ENCODE assay signal across 1 cellular context in the genomic region with DNA sequence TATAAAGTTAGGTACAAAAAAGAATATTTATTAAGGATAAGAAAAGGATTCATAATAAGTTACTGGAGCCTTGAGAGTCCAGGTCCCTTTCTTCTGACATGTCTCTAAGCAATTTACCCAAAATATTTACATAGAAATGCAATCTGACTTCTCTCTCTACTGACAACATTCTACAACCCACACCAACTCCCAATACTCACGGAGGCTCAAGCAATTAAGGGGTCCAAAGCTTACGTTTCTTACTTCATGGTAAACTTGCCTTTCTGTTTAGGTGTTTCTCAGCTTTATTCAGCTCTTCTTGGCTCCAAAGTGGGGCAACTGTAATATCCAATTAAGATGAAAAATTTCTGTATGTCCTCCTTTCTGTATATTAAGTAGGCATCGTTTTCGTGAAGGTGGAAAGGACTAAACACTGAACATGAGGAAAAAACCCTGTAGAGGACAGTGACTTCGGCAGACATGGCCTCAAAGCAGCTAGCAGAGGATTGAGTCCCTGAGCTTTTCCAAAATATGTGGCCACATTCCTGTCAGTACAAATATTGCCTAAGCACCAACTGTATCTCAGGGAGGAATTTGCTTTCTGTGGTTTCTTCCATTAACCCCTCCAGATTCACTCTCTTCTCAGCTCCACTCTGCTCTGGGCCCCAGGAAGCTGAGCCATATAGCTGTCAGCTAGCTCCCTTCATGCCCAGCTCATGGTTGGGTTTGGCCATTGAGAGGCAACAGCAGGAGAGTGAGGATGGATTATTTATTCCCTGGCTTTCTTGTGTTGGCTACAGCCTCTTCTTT.
TF ChIP-seq lines count a peak whose summit lies in the region.

No MANE protein-coding gene starts in this region.

TF ChIP-seq in HepG2, 621 proteins besides CTCF, POLR2A, EP300 and RAD21 (continued from another document and continues in another):
- TF ChIP-seq, protein P1, sequence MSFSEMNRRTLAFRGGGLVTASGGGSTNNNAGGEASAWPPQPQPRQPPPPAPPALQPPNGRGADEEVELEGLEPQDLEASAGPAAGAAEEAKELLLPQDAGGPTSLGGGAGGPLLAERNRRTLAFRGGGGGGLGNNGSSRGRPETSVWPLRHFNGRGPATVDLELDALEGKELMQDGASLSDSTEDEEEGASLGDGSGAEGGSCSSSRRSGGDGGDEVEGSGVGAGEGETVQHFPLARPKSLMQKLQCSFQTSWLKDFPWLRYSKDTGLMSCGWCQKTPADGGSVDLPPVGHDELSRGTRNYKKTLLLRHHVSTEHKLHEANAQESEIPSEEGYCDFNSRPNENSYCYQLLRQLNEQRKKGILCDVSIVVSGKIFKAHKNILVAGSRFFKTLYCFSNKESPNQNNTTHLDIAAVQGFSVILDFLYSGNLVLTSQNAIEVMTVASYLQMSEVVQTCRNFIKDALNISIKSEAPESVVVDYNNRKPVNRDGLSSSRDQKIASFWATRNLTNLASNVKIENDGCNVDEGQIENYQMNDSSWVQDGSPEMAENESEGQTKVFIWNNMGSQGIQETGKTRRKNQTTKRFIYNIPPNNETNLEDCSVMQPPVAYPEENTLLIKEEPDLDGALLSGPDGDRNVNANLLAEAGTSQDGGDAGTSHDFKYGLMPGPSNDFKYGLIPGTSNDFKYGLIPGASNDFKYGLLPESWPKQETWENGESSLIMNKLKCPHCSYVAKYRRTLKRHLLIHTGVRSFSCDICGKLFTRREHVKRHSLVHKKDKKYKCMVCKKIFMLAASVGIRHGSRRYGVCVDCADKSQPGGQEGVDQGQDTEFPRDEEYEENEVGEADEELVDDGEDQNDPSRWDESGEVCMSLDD (CRISPR knock-in tag; IDR thresholded peaks at IDR 0.05; ENCODE audit: borderline replicate concordance): 0 out of 2 replicates have a peak, but pooled peaks have one; percentile 54
- peak; percentile 18; the same call in 1 of the 2 replicates for TF ChIP-seq ZNF318 (CRISPR knock-in tag; IDR thresholded peaks at IDR 0.05)
- TF ChIP-seq ELK4 (CRISPR knock-in tag; IDR thresholded peaks at IDR 0.05; ENCODE audit: borderline replicate concordance): no peak
- TF ChIP-seq ZNF557 (CRISPR knock-in tag; IDR thresholded peaks at IDR 0.05): no peak
- TF ChIP-seq PITX1 (CRISPR knock-in tag; IDR thresholded peaks at IDR 0.05): peak; percentile 77; the same call in 1 of the 2 replicates
- TF ChIP-seq ZIK1 (CRISPR knock-in tag; IDR thresholded peaks at IDR 0.05; ENCODE audit: borderline replicate concordance, low read depth): no peak
- TF ChIP-seq ZSCAN5A (CRISPR knock-in tag; IDR thresholded peaks at IDR 0.05; ENCODE audit: borderline replicate concordance): peak; percentile 61
- TF ChIP-seq NCOA2 (CRISPR knock-in tag; IDR thresholded peaks at IDR 0.05): peak; percentile 88
- 0 out of 2 replicates have a peak, but pooled peaks have one; percentile 25 for TF ChIP-seq ZNF263 (CRISPR knock-in tag; IDR thresholded peaks at IDR 0.05)
- peak; percentile 44; the same call in 1 of the 2 replicates for TF ChIP-seq DMAP1 (CRISPR knock-in tag; IDR thresholded peaks at IDR 0.05)
- TF ChIP-seq CHD2 (IDR thresholded peaks at IDR 0.05; ENCODE audit: low read depth, low read length): no peak
- peak; percentile 22; the same call in 1 of the 2 replicates for TF ChIP-seq FOXP4 (CRISPR knock-in tag; IDR thresholded peaks at IDR 0.05)
- no peak for TF ChIP-seq DBP (CRISPR knock-in tag; IDR thresholded peaks at IDR 0.05; ENCODE audit: not compliant biosample characterization)
- peak; percentile 54; the same call in 1 of the 2 replicates for TF ChIP-seq DR1 (CRISPR knock-in tag; IDR thresholded peaks at IDR 0.05)
- TF ChIP-seq TEAD3 (CRISPR knock-in tag; optimal IDR thresholded peaks at IDR 0.05; ENCODE audit: borderline replicate concordance): peak; percentile 98
- TF ChIP-seq HNRNPH1 (optimal IDR thresholded peaks at IDR 0.05; ENCODE audit: low read depth, low read length): no peak
- TF ChIP-seq, protein P2, sequence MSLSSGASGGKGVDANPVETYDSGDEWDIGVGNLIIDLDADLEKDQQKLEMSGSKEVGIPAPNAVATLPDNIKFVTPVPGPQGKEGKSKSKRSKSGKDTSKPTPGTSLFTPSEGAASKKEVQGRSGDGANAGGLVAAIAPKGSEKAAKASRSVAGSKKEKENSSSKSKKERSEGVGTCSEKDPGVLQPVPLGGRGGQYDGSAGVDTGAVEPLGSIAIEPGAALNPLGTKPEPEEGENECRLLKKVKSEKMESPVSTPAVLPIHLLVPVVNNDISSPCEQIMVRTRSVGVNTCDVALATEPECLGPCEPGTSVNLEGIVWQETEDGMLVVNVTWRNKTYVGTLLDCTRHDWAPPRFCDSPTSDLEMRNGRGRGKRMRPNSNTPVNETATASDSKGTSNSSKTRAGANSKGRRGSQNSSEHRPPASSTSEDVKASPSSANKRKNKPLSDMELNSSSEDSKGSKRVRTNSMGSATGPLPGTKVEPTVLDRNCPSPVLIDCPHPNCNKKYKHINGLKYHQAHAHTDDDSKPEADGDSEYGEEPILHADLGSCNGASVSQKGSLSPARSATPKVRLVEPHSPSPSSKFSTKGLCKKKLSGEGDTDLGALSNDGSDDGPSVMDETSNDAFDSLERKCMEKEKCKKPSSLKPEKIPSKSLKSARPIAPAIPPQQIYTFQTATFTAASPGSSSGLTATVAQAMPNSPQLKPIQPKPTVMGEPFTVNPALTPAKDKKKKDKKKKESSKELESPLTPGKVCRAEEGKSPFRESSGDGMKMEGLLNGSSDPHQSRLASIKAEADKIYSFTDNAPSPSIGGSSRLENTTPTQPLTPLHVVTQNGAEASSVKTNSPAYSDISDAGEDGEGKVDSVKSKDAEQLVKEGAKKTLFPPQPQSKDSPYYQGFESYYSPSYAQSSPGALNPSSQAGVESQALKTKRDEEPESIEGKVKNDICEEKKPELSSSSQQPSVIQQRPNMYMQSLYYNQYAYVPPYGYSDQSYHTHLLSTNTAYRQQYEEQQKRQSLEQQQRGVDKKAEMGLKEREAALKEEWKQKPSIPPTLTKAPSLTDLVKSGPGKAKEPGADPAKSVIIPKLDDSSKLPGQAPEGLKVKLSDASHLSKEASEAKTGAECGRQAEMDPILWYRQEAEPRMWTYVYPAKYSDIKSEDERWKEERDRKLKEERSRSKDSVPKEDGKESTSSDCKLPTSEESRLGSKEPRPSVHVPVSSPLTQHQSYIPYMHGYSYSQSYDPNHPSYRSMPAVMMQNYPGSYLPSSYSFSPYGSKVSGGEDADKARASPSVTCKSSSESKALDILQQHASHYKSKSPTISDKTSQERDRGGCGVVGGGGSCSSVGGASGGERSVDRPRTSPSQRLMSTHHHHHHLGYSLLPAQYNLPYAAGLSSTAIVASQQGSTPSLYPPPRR (CRISPR knock-in tag; IDR thresholded peaks at IDR 0.05; ENCODE audit: borderline replicate concordance): 0 out of 2 replicates have a peak, but pooled peaks have one; percentile 30
- TF ChIP-seq ZNF558 (CRISPR knock-in tag; IDR thresholded peaks at IDR 0.05; ENCODE audit: borderline replicate concordance): peak; percentile 41; the same call in 1 of the 2 replicates
- TF ChIP-seq, protein P3, sequence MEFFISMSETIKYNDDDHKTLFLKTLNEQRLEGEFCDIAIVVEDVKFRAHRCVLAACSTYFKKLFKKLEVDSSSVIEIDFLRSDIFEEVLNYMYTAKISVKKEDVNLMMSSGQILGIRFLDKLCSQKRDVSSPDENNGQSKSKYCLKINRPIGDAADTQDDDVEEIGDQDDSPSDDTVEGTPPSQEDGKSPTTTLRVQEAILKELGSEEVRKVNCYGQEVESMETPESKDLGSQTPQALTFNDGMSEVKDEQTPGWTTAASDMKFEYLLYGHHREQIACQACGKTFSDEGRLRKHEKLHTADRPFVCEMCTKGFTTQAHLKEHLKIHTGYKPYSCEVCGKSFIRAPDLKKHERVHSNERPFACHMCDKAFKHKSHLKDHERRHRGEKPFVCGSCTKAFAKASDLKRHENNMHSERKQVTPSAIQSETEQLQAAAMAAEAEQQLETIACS (CRISPR knock-in tag; IDR thresholded peaks at IDR 0.05): no peak
- TF ChIP-seq PRMT3 (CRISPR knock-in tag; IDR thresholded peaks at IDR 0.05; ENCODE audit: borderline replicate concordance, low read depth): no peak
- TF ChIP-seq ZNF615 (CRISPR knock-in tag; IDR thresholded peaks at IDR 0.05; ENCODE audit: borderline replicate concordance): no peak
- no peak for TF ChIP-seq SIN3B (IDR thresholded peaks at IDR 0.05; ENCODE audit: low read length)
